In the genomic region with DNA sequence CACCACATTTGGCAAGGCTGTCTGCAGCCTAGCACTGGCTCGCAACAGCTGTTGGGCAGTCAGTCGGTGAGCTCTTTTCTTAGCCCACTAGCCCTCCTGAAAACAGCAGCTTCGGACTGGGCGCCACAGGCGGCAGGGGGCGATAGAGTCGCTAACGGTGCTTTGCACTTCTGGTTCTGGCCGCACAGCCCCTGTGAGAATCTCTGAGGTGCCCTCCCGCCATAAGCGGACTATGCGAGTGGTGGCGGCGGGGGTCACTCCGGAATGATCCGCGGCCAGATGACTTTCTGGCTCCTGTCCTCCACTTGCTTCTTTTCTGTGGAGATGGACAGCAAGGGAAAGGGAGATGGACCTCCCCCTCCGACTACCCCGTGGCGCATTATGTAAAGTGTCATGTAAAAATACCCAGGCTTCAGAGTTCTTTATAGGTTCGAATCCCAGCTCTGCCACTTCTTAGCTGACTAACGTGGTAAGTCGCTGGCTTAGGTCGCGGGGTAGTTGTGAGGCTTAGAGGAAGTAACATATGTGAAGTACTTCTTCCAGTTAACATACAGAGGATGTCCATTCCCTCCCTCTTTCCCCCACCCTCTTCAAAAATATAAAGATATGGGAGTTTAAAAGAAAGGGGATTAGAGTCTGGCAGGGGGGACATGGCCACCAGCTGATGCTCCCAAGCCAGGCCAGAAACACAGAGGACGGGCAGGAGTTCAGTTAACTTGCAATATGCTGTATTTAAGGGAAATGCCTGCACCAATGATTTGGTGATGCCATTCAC, we compare ENCODE assay signal across 9 cellular contexts. TPM values are rescaled to one million over a fixed set of nuclear protein-coding genes. Genes with fewer than 3 reads are reported as not detected.
DNase-seq lines count a peak whose midpoint lies in the region; ATAC-seq and TF ChIP-seq lines count a peak whose summit lies in the region.
"Had no signal": no experiment of that assay in that cellular context is flagged by ENCODE, and none has a peak within 500 bp of the region (broad histone marks: within the 10 kb centered on the region; RNA-seq: fewer than 3 reads in every experiment).

No MANE protein-coding gene starts in this region.

- intact Hi-C loops in left lung (cut with DNase I): no loop called here

- no peak overlapping the region for H3K4me3 Mint-ChIP-seq in activated CD4-positive, alpha-beta T cell treated with anti-CD3 and anti-CD28 coated beads, Interleukin-2, amount 10 ng/mL, durations not matched to agents 7 days and 5 days
- H3K4me3 Mint-ChIP-seq in activated T-cell treated with anti-CD3 and anti-CD28 coated beads, Interleukin-2, amount 50 U/mL, for 72 hours: no peak overlapping the region

- CTCF ChIA-PET in activated CD4-positive, alpha-beta T cell treated with anti-CD3 and anti-CD28 coated beads, Interleukin-2, amount 10 ng/mL, durations not matched to agents 7 days and 5 days (lab: Charles Lee): interaction anchor here (1.0 kb wide), 1 partner anchor 9 kb away, joined by 3 read pairs; no protein-coding TSS in a partner anchor

- no peaks in the 10 kb centered on the region for H3K4me1 Mint-ChIP-seq in activated CD4-positive, alpha-beta T cell treated with anti-CD3 and anti-CD28 coated beads, Interleukin-2, amount 10 ng/mL, durations not matched to agents 7 days and 5 days
- no peaks in the 10 kb centered on the region for H3K4me1 Mint-ChIP-seq in activated T-cell treated with anti-CD3 and anti-CD28 coated beads, Interleukin-2, amount 50 U/mL, for 72 hours (ENCODE audit: low read depth)
- H3K4me1 Mint-ChIP-seq: naive B cell had no signal

- H3K27me3 ChIP-seq in left lung: peaks cover 25 to 79% of the 10 kb centered on the region in 2 donors

- TF ChIP-seq CTCF in left lung (IDR thresholded peaks at IDR 0.05): peak in 1 of 2 donors; percentile 11

- ATAC-seq in HG03025 (IDR thresholded peaks at IDR 0.05; ENCODE audit: low FRiP score, unreplicated experiment) (peak; percentile 48), left lung (peak; percentile 32), GM21381 (IDR thresholded peaks at IDR 0.05; ENCODE audit: unreplicated experiment) (no peak)
- ATAC-seq in activated T-cell treated with anti-CD3 and anti-CD28 coated beads, Interleukin-2, amount 50 U/mL, for 72 hours (replicated peaks in 1 of 2): peak; percentile 41 to 45

- no peaks in the 10 kb centered on the region for H3K4me1 ChIP-seq in left lung

- no peak overlapping the region for H3K4me3 ChIP-seq in left lung

- POLR2A ChIA-PET in activated CD4-positive, alpha-beta T cell treated with anti-CD3 and anti-CD28 coated beads, Interleukin-2, amount 10 ng/mL, durations not matched to agents 7 days and 5 days (lab: Charles Lee): no interaction called here

- H3K9me3 ChIP-seq in left lung: no peaks in the 10 kb centered on the region

- H3K27ac ChIP-seq in left lung: no peak overlapping the region

- no peak overlapping the region for H3K27ac Mint-ChIP-seq in activated CD4-positive, alpha-beta T cell treated with anti-CD3 and anti-CD28 coated beads, Interleukin-2, amount 10 ng/mL, durations not matched to agents 7 days and 5 days
- no peak overlapping the region for H3K27ac Mint-ChIP-seq in activated T-cell treated with anti-CD3 and anti-CD28 coated beads, Interleukin-2, amount 50 U/mL, for 72 hours
- H3K27ac Mint-ChIP-seq: naive B cell had no signal

- no peaks in the 10 kb centered on the region for H3K9me3 Mint-ChIP-seq in activated CD4-positive, alpha-beta T cell treated with anti-CD3 and anti-CD28 coated beads, Interleukin-2, amount 10 ng/mL, durations not matched to agents 7 days and 5 days
- no peaks in the 10 kb centered on the region for H3K9me3 Mint-ChIP-seq in activated T-cell treated with anti-CD3 and anti-CD28 coated beads, Interleukin-2, amount 50 U/mL, for 72 hours

- no peaks in the 10 kb centered on the region for H3K36me3 Mint-ChIP-seq in activated CD4-positive, alpha-beta T cell treated with anti-CD3 and anti-CD28 coated beads, Interleukin-2, amount 10 ng/mL, durations not matched to agents 7 days and 5 days (ENCODE audit: low read depth)
- no peaks in the 10 kb centered on the region for H3K36me3 Mint-ChIP-seq in activated T-cell treated with anti-CD3 and anti-CD28 coated beads, Interleukin-2, amount 50 U/mL, for 72 hours (ENCODE audit: insufficient read depth in 2 of 2)
- H3K36me3 Mint-ChIP-seq: naive B cell had no signal

- H3K36me3 ChIP-seq in left lung: no peaks in the 10 kb centered on the region

- DNase-seq in activated CD4-positive, alpha-beta T cell treated with anti-CD3 and anti-CD28 coated beads for 48 hours: peak; percentile 54
- DNase-seq in activated CD4-positive, alpha-beta T cell treated with anti-CD3 and anti-CD28 coated beads, Interleukin-2, amount 10 ng/mL, durations not matched to agents 7 days and 5 days: no peak
- peak; percentile 22 to 44 for DNase-seq in activated T-cell treated with anti-CD3 and anti-CD28 coated beads, Interleukin-2, amount 50 U/mL, for 72 hours
- DNase-seq in left lung: no peak
- no peak for DNase-seq in HPDE6-E6E7 (ENCODE audit: extremely low spot score)
- DNase-seq in NCI-H2029 treated with DMSO at 0.1 percent for 48 hours (lab: John Stamatoyannopoulos, UW): no peak
- DNase-seq: naive B cell had no signal

- H3K27me3 Mint-ChIP-seq in activated CD4-positive, alpha-beta T cell treated with anti-CD3 and anti-CD28 coated beads, Interleukin-2, amount 10 ng/mL, durations not matched to agents 7 days and 5 days: peaks cover 45% of the 10 kb centered on the region
- peaks cover 60% of the 10 kb centered on the region for H3K27me3 Mint-ChIP-seq in activated T-cell treated with anti-CD3 and anti-CD28 coated beads, Interleukin-2, amount 50 U/mL, for 72 hours (ENCODE audit: low read depth)

RNA-seq across cellular contexts. Expression of a gene that starts 11.0 kb away (rescaled TPM):
- total RNA-seq in activated CD4-positive, alpha-beta T cell treated with anti-CD3 and anti-CD28 coated beads, Interleukin-2, amount 10 ng/mL, durations not matched to agents 7 days and 5 days: not detected
- not detected for total RNA-seq in activated T-cell treated with anti-CD3 and anti-CD28 coated beads, Interleukin-2, amount 50 U/mL, for 72 hours
- total RNA-seq in left lung: not detected

Comparison
In these comparisons a context has a peak if more than half of its experiments do, and no peak if none do; other contexts are left out.
1. DNase-seq: peak in activated CD4-positive, alpha-beta T cell treated with anti-CD3 and anti-CD28 coated beads for 48 hours (single experiment) and activated T-cell treated with anti-CD3 and anti-CD28 coated beads, Interleukin-2, amount 50 U/mL, for 72 hours (2 of 2); none in activated CD4-positive, alpha-beta T cell treated with anti-CD3 and anti-CD28 coated beads, Interleukin-2, amount 10 ng/mL, durations not matched to agents 7 days and 5 days (single experiment), left lung (0 of 2), HPDE6-E6E7 (single experiment) and NCI-H2029 treated with DMSO at 0.1 percent for 48 hours (single experiment).